Comparison of ENCODE assay signal across 20 cellular contexts in genomic region chr16:67594256-67594915, GRCh38. TPM values are rescaled to one million over a fixed set of nuclear protein-coding genes. Genes with fewer than 3 reads are reported as not detected.
DNase-seq lines count a peak whose midpoint lies in the region; ATAC-seq and TF ChIP-seq lines count a peak whose summit lies in the region.
"Had no signal": no experiment of that assay in that cellular context is flagged by ENCODE, and none has a peak within 500 bp of the region (broad histone marks: within the 10 kb centered on the region; RNA-seq: fewer than 3 reads in every experiment).

No MANE protein-coding gene starts in this region.

- DNase-seq in T-helper 2 cell treated with Interferon-gamma antibody and Interleukin-4, amounts not matched to agents 5 μg/mL and 100 μg/mL, for 36 hours (ENCODE audit: low spot score), result no peak
- no peak for DNase-seq in T-helper 2 cell
- no peak for DNase-seq in activated B cell treated with CpG ODN at 0.5 μM for 24 hours
- no peak for DNase-seq in esophagus muscularis mucosa (ENCODE audit: extremely low spot score)
- no peak for DNase-seq in osteoblast (ENCODE audit: insufficient read length, low spot score, missing footprints)
- DNase-seq in stimulated activated naive CD8-positive, alpha-beta T cell treated with anti-CD3 and anti-CD28 coated beads, Interleukin-15, Interleukin-2, amounts not matched to agents 100 U/mL and 50 U/mL, for 24 hours, result no peak
- no peak for DNase-seq in EL
- no peak for DNase-seq in stimulated activated CD4-positive, alpha-beta T cell treated with anti-CD3 and anti-CD28 coated beads, Interleukin-4, amount 100 ng/mL, for 1 hour
- DNase-seq: 8988T; activated CD8-positive, alpha-beta memory T cell treated with anti-CD3 and anti-CD28 coated beads, Interleukin-2, amount 50 U/mL, for 4 hours; activated naive CD8-positive, alpha-beta T cell treated with anti-CD3 and anti-CD28 coated beads, Interleukin-2, amount 10 ng/mL, durations not matched to agents 7 days and 5 days; NCI-H187 treated with DMSO at 0.1 percent for 48 hours; NCI-H526; upper lobe of right lung had no signal

- no peak for TF ChIP-seq CTCF in activated B cell treated with CpG ODN at 0.5 μM for 24 hours (IDR thresholded peaks at IDR 0.05)
- no peak for TF ChIP-seq CTCF in esophagus muscularis mucosa (IDR thresholded peaks at IDR 0.05)
- TF ChIP-seq CTCF in osteoblast (IDR thresholded peaks at IDR 0.05; ENCODE audit: extremely low read depth, low read depth, low read length), result no peak

- TF ChIP-seq POLR2A in esophagus muscularis mucosa (IDR thresholded peaks at IDR 0.05; ENCODE audit: low read depth), result no peak

- CTCF ChIA-PET in activated B cell treated with CpG ODN at 0.5 μM for 24 hours (lab: Charles Lee), result interaction anchor here (0.9 kb wide), 1 partner anchor 32 kb away, joined by 3 read pairs; the partner anchor contains the start of gene CTCF

- H3K9me3 ChIP-seq in esophagus muscularis mucosa, result no peaks in the 10 kb centered on the region
- H3K9me3 ChIP-seq in osteoblast (ENCODE audit: low read depth, low read length), result no peaks in the 10 kb centered on the region
- H3K9me3 ChIP-seq: MG63, ovary, upper lobe of right lung had no signal

- H3K4me1 Mint-ChIP-seq in T-helper 2 cell treated with Interferon-gamma antibody and Interleukin-4, amounts not matched to agents 5 μg/mL and 100 μg/mL, for 36 hours (ENCODE audit: low read depth), result peaks cover 15% of the 10 kb centered on the region
- peaks cover 21% of the 10 kb centered on the region for H3K4me1 Mint-ChIP-seq in activated B cell treated with CpG ODN at 0.5 μM for 24 hours
- H3K4me1 Mint-ChIP-seq: CD14-positive monocyte had no signal

- H3K27me3 Mint-ChIP-seq in T-helper 2 cell treated with Interferon-gamma antibody and Interleukin-4, amounts not matched to agents 5 μg/mL and 100 μg/mL, for 36 hours (ENCODE audit: low read depth), result no peaks in the 10 kb centered on the region
- H3K27me3 Mint-ChIP-seq in activated B cell treated with CpG ODN at 0.5 μM for 24 hours, result no peaks in the 10 kb centered on the region
- H3K27me3 Mint-ChIP-seq: activated naive CD8-positive, alpha-beta T cell treated with anti-CD3 and anti-CD28 coated beads, Interleukin-2, amount 10 ng/mL, durations not matched to agents 7 days and 5 days; stimulated activated memory B cell treated with anti-CD40 and anti-IgM and Interleukin-4, amounts not matched to agents 10 μg/mL and 1 μg/mL and 100 μg/mL, for 72 hours had no signal

- peaks cover 8% of the 10 kb centered on the region for H4K20me1 ChIP-seq in osteoblast (ENCODE audit: insufficient read depth, low read length)

- H3K4me3 ChIP-seq in esophagus muscularis mucosa (no peak overlapping the region), osteoblast (ENCODE audit: insufficient read depth, low read length) (no peak overlapping the region)
- H3K4me3 ChIP-seq: cardiac muscle cell, MG63, ovary, upper lobe of right lung had no signal

- POLR2A ChIA-PET in activated B cell treated with CpG ODN at 0.5 μM for 24 hours (lab: Charles Lee), result no interaction called here

- WGBS in esophagus muscularis mucosa, result 86% methylated on average over 5 of the region's 5 CpGs

- H3K36me3 Mint-ChIP-seq in T-helper 2 cell treated with Interferon-gamma antibody and Interleukin-4, amounts not matched to agents 5 μg/mL and 100 μg/mL, for 36 hours (ENCODE audit: low read depth), result peaks cover 19% of the 10 kb centered on the region
- H3K36me3 Mint-ChIP-seq in activated B cell treated with CpG ODN at 0.5 μM for 24 hours (ENCODE audit: low read depth), result peaks cover 45% of the 10 kb centered on the region

- H3K9me3 Mint-ChIP-seq in T-helper 2 cell treated with Interferon-gamma antibody and Interleukin-4, amounts not matched to agents 5 μg/mL and 100 μg/mL, for 36 hours, result no peaks in the 10 kb centered on the region
- H3K9me3 Mint-ChIP-seq in activated B cell treated with CpG ODN at 0.5 μM for 24 hours, result no peaks in the 10 kb centered on the region
- H3K9me3 Mint-ChIP-seq: activated naive CD8-positive, alpha-beta T cell treated with anti-CD3 and anti-CD28 coated beads, Interleukin-2, amount 10 ng/mL, durations not matched to agents 7 days and 5 days; CD14-positive monocyte; stimulated activated memory B cell treated with anti-CD40 and anti-IgM and Interleukin-4, amounts not matched to agents 10 μg/mL and 1 μg/mL and 100 μg/mL, for 72 hours had no signal

- peaks cover 75% of the 10 kb centered on the region for H3K79me2 ChIP-seq in osteoblast (ENCODE audit: insufficient read depth, low read length)

- H3K4me2 ChIP-seq in osteoblast (ENCODE audit: insufficient read depth, low read length), result no peak overlapping the region

- no peak overlapping the region for H3K4me3 Mint-ChIP-seq in T-helper 2 cell treated with Interferon-gamma antibody and Interleukin-4, amounts not matched to agents 5 μg/mL and 100 μg/mL, for 36 hours
- no peak overlapping the region for H3K4me3 Mint-ChIP-seq in activated B cell treated with CpG ODN at 0.5 μM for 24 hours
- H3K4me3 Mint-ChIP-seq: activated naive CD8-positive, alpha-beta T cell treated with anti-CD3 and anti-CD28 coated beads, Interleukin-2, amount 10 ng/mL, durations not matched to agents 7 days and 5 days; CD14-positive monocyte; stimulated activated memory B cell treated with anti-CD40 and anti-IgM and Interleukin-4, amounts not matched to agents 10 μg/mL and 1 μg/mL and 100 μg/mL, for 72 hours had no signal

- no peak for TF ChIP-seq EP300 in esophagus muscularis mucosa (IDR thresholded peaks at IDR 0.05)

- no peak overlapping the region for H2AFZ ChIP-seq in osteoblast (ENCODE audit: low read length)

- peak overlapping the region; percentile 30 to 56 (median 39) for H3K27ac ChIP-seq in esophagus muscularis mucosa (replicated peaks in 1 of 4)
- peak overlapping the region; percentile 29 for H3K27ac ChIP-seq in osteoblast (ENCODE audit: low read depth, low read length)
- H3K27ac ChIP-seq: cardiac muscle cell, ovary, upper lobe of right lung had no signal

- H3K4me1 ChIP-seq in esophagus muscularis mucosa (peaks cover 14 to 21% (median 19%) of the 10 kb centered on the region in 4 donors), osteoblast (ENCODE audit: insufficient read depth, low read length) (peaks cover 14% of the 10 kb centered on the region)

- intact Hi-C loops in activated B cell treated with CpG ODN at 0.5 μM for 24 hours (cut with micrococcal nuclease), result no loop called here
- intact Hi-C loops in esophagus muscularis mucosa (cut with DNase I), result no loop called here

- no peaks in the 10 kb centered on the region for H3K27me3 ChIP-seq in esophagus muscularis mucosa
- no peaks in the 10 kb centered on the region for H3K27me3 ChIP-seq in osteoblast (ENCODE audit: insufficient read depth, low read length)
- H3K27me3 ChIP-seq: cardiac muscle cell, MG63, ovary, upper lobe of right lung had no signal

- H3K36me3 ChIP-seq in esophagus muscularis mucosa (peaks cover 0 to 8% (median 0%) of the 10 kb centered on the region in 4 donors), osteoblast (ENCODE audit: insufficient read depth, low read length) (no peaks in the 10 kb centered on the region)
- H3K36me3 ChIP-seq: cardiac muscle cell, MG63, ovary had no signal

- no peak for ATAC-seq in activated B cell treated with CpG ODN at 0.5 μM for 24 hours (ENCODE audit: low read depth)
- no peak for ATAC-seq in stimulated activated naive CD8-positive, alpha-beta T cell treated with anti-CD3 and anti-CD28 coated beads, Interleukin-15, Interleukin-2, amounts not matched to agents 100 U/mL and 50 U/mL, for 24 hours
- ATAC-seq: stimulated activated memory B cell treated with anti-CD40 and anti-IgM and Interleukin-4, amounts not matched to agents 10 μg/mL and 1 μg/mL and 100 μg/mL, for 72 hours had no signal

- H3K27ac Mint-ChIP-seq in T-helper 2 cell treated with Interferon-gamma antibody and Interleukin-4, amounts not matched to agents 5 μg/mL and 100 μg/mL, for 36 hours, result peak overlapping the region; percentile 45
- peak overlapping the region; percentile 35 for H3K27ac Mint-ChIP-seq in activated B cell treated with CpG ODN at 0.5 μM for 24 hours
- H3K27ac Mint-ChIP-seq: activated naive CD8-positive, alpha-beta T cell treated with anti-CD3 and anti-CD28 coated beads, Interleukin-2, amount 10 ng/mL, durations not matched to agents 7 days and 5 days; stimulated activated memory B cell treated with anti-CD40 and anti-IgM and Interleukin-4, amounts not matched to agents 10 μg/mL and 1 μg/mL and 100 μg/mL, for 72 hours had no signal

RNA-seq across cellular contexts. Expression of gene CTCF, which starts 32.1 kb away (rescaled TPM):
- total RNA-seq in activated B cell treated with CpG ODN at 0.5 μM for 24 hours (53.1 and 59.6 TPM in 2 replicates), esophagus muscularis mucosa (10 to 100 TPM; 27.5 to 46.3 (median 38.5) TPM), osteoblast (29.3 and 31.8 TPM in 2 replicates)

RNA-seq across cellular contexts. Expression of gene CARMIL2, which starts 50.6 kb away (rescaled TPM):
- total RNA-seq in activated B cell treated with CpG ODN at 0.5 μM for 24 hours (138 and 151 TPM in 2 replicates), esophagus muscularis mucosa (1 to 10 TPM in 1 of 4 donors, under 1 TPM in 3; 0.52 to 1.2 (median 0.76) TPM), osteoblast (under 0.01 TPM in 2 replicates)
- total RNA-seq: skeletal muscle tissue had no signal

Comparison
In these comparisons a context has a peak if more than half of its experiments do, and no peak if none do; other contexts are left out.
1. RNA of gene CARMIL2, which starts 50.6 kb away (total RNA-seq): 138 to 151 TPM in activated B cell treated with CpG ODN at 0.5 μM for 24 hours; 0.52 to 1.2 TPM in esophagus muscularis mucosa and under 0.01 TPM in osteoblast; every median in the first group is over 10 times any median in the second.